ENCODE assay signal across 26 cellular contexts in the genomic region with DNA sequence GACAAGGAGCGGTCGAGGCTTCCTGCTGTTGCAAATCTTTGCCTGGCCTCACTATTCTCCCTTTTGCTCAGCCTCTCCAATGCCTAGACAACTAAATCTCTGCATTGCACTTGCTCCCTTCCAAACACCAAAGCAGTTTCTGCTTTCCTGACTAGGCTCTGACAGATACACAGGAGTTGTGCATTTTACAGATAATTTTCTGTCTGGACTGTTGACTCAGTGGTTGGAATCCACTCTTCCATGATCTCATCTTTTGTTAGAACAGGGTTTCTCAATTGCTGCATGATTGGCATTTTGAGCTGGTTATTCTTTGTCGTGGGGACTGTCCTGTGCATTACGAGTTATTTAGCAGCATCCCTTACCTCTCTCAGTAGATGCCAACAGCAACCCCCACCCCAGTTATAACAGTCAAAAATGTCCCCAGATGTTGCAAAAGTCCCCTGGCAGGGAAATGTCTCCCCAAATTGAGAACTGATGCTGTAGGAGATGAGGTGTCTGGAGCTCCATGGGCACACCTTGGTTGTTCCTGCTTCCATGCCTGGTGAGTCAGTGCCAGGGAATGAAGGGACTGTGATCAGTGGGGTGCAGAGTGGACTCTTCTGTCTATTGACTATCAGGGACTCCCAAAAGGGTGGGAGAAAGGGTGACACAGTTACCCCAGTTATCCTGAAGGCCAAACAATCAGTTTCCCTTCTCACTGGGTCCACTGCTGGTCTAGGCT.
"Had no signal": no experiment of that assay in that cellular context is flagged by ENCODE, and none has a peak within 500 bp of the region (broad histone marks: within the 10 kb centered on the region; RNA-seq: fewer than 3 reads in every experiment).

No MANE protein-coding gene starts in this region.

- H3K9me3 ChIP-seq: suprapubic skin, tibial artery had no signal

- H3K4me1 ChIP-seq: suprapubic skin, tibial artery had no signal

- H3K4me3 ChIP-seq: SK-N-MC, suprapubic skin, tibial artery had no signal

- FAIRE-seq: frontal cortex, islet of Langerhans had no signal

- DNase-seq: activated CD4-positive, alpha-beta memory T cell treated with anti-CD3 and anti-CD28 coated beads for 36 hours; activated CD4-positive, alpha-beta T cell treated with anti-CD3 and anti-CD28 coated beads for 48 hours; activated CD8-positive, alpha-beta memory T cell treated with anti-CD3 and anti-CD28 coated beads, Interleukin-2, amount 50 U/mL, for 4 hours; activated effector memory CD4-positive, alpha-beta T cell treated with anti-CD3 and anti-CD28 coated beads, Interleukin-2, amount 50 U/mL, for 16 hours; activated naive CD4-positive, alpha-beta T cell treated with anti-CD3 and anti-CD28 coated beads, Interleukin-2, amount 10 ng/mL, durations not matched to agents 7 days and 5 days; activated naive CD8-positive, alpha-beta T cell treated with anti-CD3 and anti-CD28 coated beads, Interleukin-2, amount 10 ng/mL, durations not matched to agents 7 days and 5 days; activated T-cell treated with anti-CD3 and anti-CD28 coated beads, Interleukin-2, amount 50 U/mL, for 1 hour; amniotic stem cell; dermis blood vessel endothelial cell; effector CD8-positive, alpha-beta T cell; glutamatergic neuron; left cardiac atrium; left ventricle myocardium superior; nucleus accumbens; right cardiac atrium; stimulated activated CD4-positive, alpha-beta T cell treated with anti-CD3 and anti-CD28 coated beads, Interleukin-15, amount 100 ng/mL, for 24 hours; stimulated activated CD4-positive, alpha-beta T cell treated with anti-CD3 and anti-CD28 coated beads, Interleukin-2, amount 100 ng/mL, for 24 hours; stimulated activated naive B cell treated with anti-CD40 and anti-IgM and Interleukin-4, amounts not matched to agents 10 μg/mL and 1 μg/mL and 100 μg/mL, for 72 hours; T1000; tibial artery; WERI-Rb-1 had no signal

- H3K27me3 ChIP-seq: suprapubic skin, tibial artery had no signal

- H3K36me3 ChIP-seq: suprapubic skin, tibial artery, WERI-Rb-1 had no signal

- H3K27ac ChIP-seq: SK-N-MC, suprapubic skin, tibial artery, WERI-Rb-1 had no signal

- ATAC-seq: activated CD4-positive, CD25-positive, alpha-beta regulatory T cell treated with anti-CD3 and anti-CD28 coated beads, Interleukin-2, amount 50 U/mL, for 24 hours; left ventricle myocardium superior; right cardiac atrium; stimulated activated naive B cell treated with anti-CD40 and anti-IgM and Interleukin-4, amounts not matched to agents 10 μg/mL and 1 μg/mL and 100 μg/mL, for 72 hours had no signal
